12 cellular contexts compared by ENCODE assay signal in genomic region chr5:112684737-112685136, GRCh38. TPM values are rescaled to one million over a fixed set of nuclear protein-coding genes. Genes with fewer than 3 reads are reported as not detected.
DNase-seq lines count a peak whose midpoint lies in the region; ATAC-seq and TF ChIP-seq lines count a peak whose summit lies in the region.
"Had no signal": no experiment of that assay in that cellular context is flagged by ENCODE, and none has a peak within 500 bp of the region (broad histone marks: within the 10 kb centered on the region; RNA-seq: fewer than 3 reads in every experiment).

No MANE protein-coding gene starts in this region.

- H3K27ac Mint-ChIP-seq in activated T-cell treated with anti-CD3 and anti-CD28 coated beads, Interleukin-2, amount 50 U/mL, for 72 hours = no peak overlapping the region

- no peaks in the 10 kb centered on the region for H3K36me3 Mint-ChIP-seq in activated T-cell treated with anti-CD3 and anti-CD28 coated beads, Interleukin-2, amount 50 U/mL, for 72 hours (ENCODE audit: insufficient read depth in 2 of 2)

- H3K27ac ChIP-seq in heart left ventricle (peak overlapping the region; percentile 1 to 82 (median 58)), stomach smooth muscle (ENCODE audit: low read length) (peak overlapping the region; percentile 53)
- H3K27ac ChIP-seq: HL-60, PC-9, right lobe of liver had no signal

- no peak overlapping the region for H3K4me3 Mint-ChIP-seq in activated T-cell treated with anti-CD3 and anti-CD28 coated beads, Interleukin-2, amount 50 U/mL, for 72 hours

- DNase-seq in amniotic stem cell (lab: John Stamatoyannopoulos, UW) (peak; percentile 44), heart left ventricle (peak in 4 of 5 donors; percentile 40 to 49 (median 42)), 8988T (no peak)
- no peak for DNase-seq in activated naive CD4-positive, alpha-beta T cell treated with Interleukin-2 at 50 U/mL for 16 hours
- DNase-seq in activated T-cell treated with anti-CD3 and anti-CD28 coated beads, Interleukin-2, amount 50 U/mL, for 72 hours = no peak
- DNase-seq in stimulated activated CD4-positive, alpha-beta T cell treated with anti-CD3 and anti-CD28 coated beads, Interleukin-12 subunit alpha, Interleukin-12 subunit beta, amount 100 ng/mL, for 4 hours = no peak
- DNase-seq: NCI-H1436 treated with DMSO at 0.1 percent for 48 hours, PC-9, right lobe of liver had no signal

- H3K27me3 ChIP-seq in heart left ventricle (no peaks in the 10 kb centered on the region), stomach smooth muscle (ENCODE audit: control insufficient read depth in 1 of 2, insufficient read depth in 2 of 2, low read length in 2 of 2) (no peaks in the 10 kb centered on the region)
- H3K27me3 ChIP-seq: right lobe of liver had no signal

- H3K36me3 ChIP-seq in heart left ventricle = no peaks in the 10 kb centered on the region
- H3K36me3 ChIP-seq in stomach smooth muscle (ENCODE audit: control insufficient read depth in 2 of 2, insufficient read depth in 2 of 2, low read length in 2 of 2) = no peaks in the 10 kb centered on the region
- H3K36me3 ChIP-seq: right lobe of liver had no signal

- intact Hi-C loops in heart left ventricle (cut with DNase I) = loop anchor here in 1 of 10 donors (5.0 to 10.0 kb wide), 2 partner anchors 42 to 130 kb away; no protein-coding TSS in a partner anchor

- H3K4me1 ChIP-seq in heart left ventricle = peaks cover 0 to 37% (median 17%) of the 10 kb centered on the region in 12 donors
- peaks cover 23% of the 10 kb centered on the region for H3K4me1 ChIP-seq in stomach smooth muscle (ENCODE audit: control insufficient read depth, insufficient read depth, low read length)
- H3K4me1 ChIP-seq: right lobe of liver had no signal

- WGBS in heart left ventricle, 4 donors = 26 to 34% (median 30%) methylated on average over 4 of the region's 4 CpGs

- peaks cover 30% of the 10 kb centered on the region for H3K27me3 Mint-ChIP-seq in activated T-cell treated with anti-CD3 and anti-CD28 coated beads, Interleukin-2, amount 50 U/mL, for 72 hours (ENCODE audit: low read depth)

- H3K4me3 ChIP-seq in heart left ventricle (no peak overlapping the region), stomach smooth muscle (ENCODE audit: low read length in 2 of 2) (no peak overlapping the region)
- H3K4me3 ChIP-seq: PC-9, right lobe of liver had no signal

- no peak for TF ChIP-seq POLR2A in heart left ventricle (IDR thresholded peaks at IDR 0.05)

- no peaks in the 10 kb centered on the region for H3K9me3 Mint-ChIP-seq in activated T-cell treated with anti-CD3 and anti-CD28 coated beads, Interleukin-2, amount 50 U/mL, for 72 hours

- H3K4me1 Mint-ChIP-seq in activated T-cell treated with anti-CD3 and anti-CD28 coated beads, Interleukin-2, amount 50 U/mL, for 72 hours (ENCODE audit: low read depth) = no peaks in the 10 kb centered on the region

- ATAC-seq in GM18511 (IDR thresholded peaks at IDR 0.05; ENCODE audit: unreplicated experiment) (peak; percentile 39), heart left ventricle (peak; percentile 93 to 96 (median 95))
- ATAC-seq in activated T-cell treated with anti-CD3 and anti-CD28 coated beads, Interleukin-2, amount 50 U/mL, for 72 hours (replicated peaks in 1 of 2) = no peak

- no peak for TF ChIP-seq CTCF in heart left ventricle (IDR thresholded peaks at IDR 0.05)

- H3K9ac ChIP-seq in stomach smooth muscle (ENCODE audit: low read length in 2 of 2) = no peak overlapping the region

- no peaks in the 10 kb centered on the region for H3K9me3 ChIP-seq in heart left ventricle
- no peaks in the 10 kb centered on the region for H3K9me3 ChIP-seq in stomach smooth muscle (ENCODE audit: control insufficient read depth in 2 of 2, low read length in 2 of 2)
- H3K9me3 ChIP-seq: right lobe of liver had no signal

RNA-seq across cellular contexts. Expression of gene APC, which starts 52.9 kb away (rescaled TPM):
- total RNA-seq in heart left ventricle = 10 to 100 TPM; 34.0 to 65.3 (median 42.2) TPM
- 10 to 100 TPM in 1 of 2 donors, 1 to 10 TPM in 1; 3.8 to 13.1 TPM for polyA plus RNA-seq in heart left ventricle
- total RNA-seq in activated T-cell treated with anti-CD3 and anti-CD28 coated beads, Interleukin-2, amount 50 U/mL, for 72 hours = 10 to 100 TPM; 22.0 to 22.7 TPM

Comparison
In these comparisons a context has a peak if more than half of its experiments do, and no peak if none do; other contexts are left out.
1. ATAC-seq: peak in GM18511 (single experiment) and heart left ventricle (4 of 4); none in activated T-cell treated with anti-CD3 and anti-CD28 coated beads, Interleukin-2, amount 50 U/mL, for 72 hours (0 of 2).
2. DNase-seq: peak in amniotic stem cell (single experiment) and heart left ventricle (4 of 5); none in activated naive CD4-positive, alpha-beta T cell treated with Interleukin-2 at 50 U/mL for 16 hours (single experiment), 8988T (single experiment), activated T-cell treated with anti-CD3 and anti-CD28 coated beads, Interleukin-2, amount 50 U/mL, for 72 hours (0 of 2) and stimulated activated CD4-positive, alpha-beta T cell treated with anti-CD3 and anti-CD28 coated beads, Interleukin-12 subunit alpha, Interleukin-12 subunit beta, amount 100 ng/mL, for 4 hours (single experiment).